In the genomic region with DNA sequence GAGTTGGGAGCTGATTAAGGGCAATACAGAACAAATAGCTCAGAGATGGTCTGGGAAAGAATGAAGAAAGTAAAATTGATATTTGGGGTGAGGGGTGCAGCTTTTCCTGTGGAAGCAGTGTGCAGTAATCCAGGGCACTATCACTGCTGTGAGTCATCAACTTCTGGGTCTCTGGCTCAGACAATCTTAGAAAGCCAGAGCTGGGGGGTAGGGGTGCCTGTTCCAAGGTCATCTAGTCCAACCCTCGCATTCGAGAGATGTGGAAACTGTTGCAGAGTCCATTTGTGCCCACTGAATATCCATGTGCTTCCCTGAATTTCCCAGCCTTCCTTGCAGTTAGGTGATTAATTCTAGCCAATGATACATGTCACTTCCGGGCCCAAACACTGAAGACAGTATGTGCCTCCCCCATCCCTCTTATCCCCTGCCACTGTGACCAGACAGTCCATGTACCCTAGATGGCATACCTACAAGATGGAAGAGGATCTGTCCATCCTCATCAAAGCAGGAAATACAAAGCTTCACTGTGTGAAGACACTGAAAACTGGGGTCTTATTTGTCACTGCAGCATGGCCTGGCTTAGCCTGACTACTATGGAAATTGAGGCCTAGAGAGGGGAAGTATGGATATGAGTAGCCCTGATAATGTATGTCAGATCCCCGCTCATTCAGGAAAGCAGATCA, we compare ENCODE assay signal across 30 cellular contexts. TPM values are rescaled to one million over a fixed set of nuclear protein-coding genes. Genes with fewer than 3 reads are reported as not detected.
DNase-seq lines count a peak whose midpoint lies in the region; ATAC-seq, FAIRE-seq and TF ChIP-seq lines count a peak whose summit lies in the region.
"Had no signal": no experiment of that assay in that cellular context is flagged by ENCODE, and none has a peak within 500 bp of the region (broad histone marks: within the 10 kb centered on the region; RNA-seq: fewer than 3 reads in every experiment).

No MANE protein-coding gene starts in this region.

- H3K4me3 ChIP-seq in GM12878 (no peak overlapping the region), smooth muscle cell (no peak overlapping the region)
- H3K4me3 ChIP-seq: ascending aorta, cardiac muscle cell, GM23248, lung, mucosa of descending colon, PC-9, stomach, thyroid gland, vagina had no signal

- H3K4me2 ChIP-seq in GM12878 (ENCODE audit: control insufficient read depth, insufficient read depth): peak overlapping the region; percentile 9; the same call in 1 of the 2 replicates
- H3K4me2 ChIP-seq in smooth muscle cell: peak overlapping the region; percentile 7
- H3K4me2 ChIP-seq: PC-9 had no signal

- H3K79me2 ChIP-seq in GM12878 (ENCODE audit: control insufficient read depth, insufficient read depth, low read length) (no peaks in the 10 kb centered on the region), smooth muscle cell (ENCODE audit: low read depth) (no peaks in the 10 kb centered on the region)

- TF ChIP-seq EP300 in GM12878 (IDR thresholded peaks at IDR 0.05; ENCODE audit: borderline replicate concordance in 1 of 2, control insufficient read depth in 1 of 2, low read depth in 2 of 2, low read length in 2 of 2): no peak

- WGBS in GM12878 (ENCODE audit: insufficient coverage, insufficient replicate concordance, low lambda C conversion rate, missing lambda C conversion rate): 93% methylated on average over 4 of the region's 4 CpGs
- 60% methylated on average over 4 of the region's 4 CpGs for WGBS in smooth muscle cell (ENCODE audit: low lambda C conversion rate)

- H3K4me1 Mint-ChIP-seq in CD14-positive monocyte: peaks cover 45% of the 10 kb centered on the region

- peaks cover 5% of the 10 kb centered on the region for H3K9me3 ChIP-seq in GM12878 (replicated peaks; ENCODE audit: control insufficient read depth, insufficient read depth, low read length)
- H3K9me3 ChIP-seq in smooth muscle cell (replicated peaks; ENCODE audit: low read depth): no peaks in the 10 kb centered on the region
- H3K9me3 ChIP-seq: ascending aorta, mucosa of descending colon, stomach, thyroid gland, vagina had no signal

- SMC1A ChIA-PET in GM12878 (lab: Charles Lee; ENCODE audit: uncharacterized antibody, unreplicated experiment): interaction anchor here (0.9 to 1.5 kb wide), 2 partner anchors 20 to 34 kb away, joined by 3 read pairs; no protein-coding TSS in a partner anchor

- BruUV-seq in GM12878 (replicated peaks; lab: Mats Ljungman, UMichigan): no TSS peak

- H3K27ac Mint-ChIP-seq in CD14-positive monocyte: peak overlapping the region; percentile 21 to 95 (median 90)
- H3K27ac Mint-ChIP-seq: activated CD4-positive, alpha-beta T cell treated with anti-CD3 and anti-CD28 coated beads for 36 hours; T-helper 2 cell treated with Interferon-gamma antibody and Interleukin-4, amounts not matched to agents 5 μg/mL and 100 μg/mL, for 36 hours had no signal

- H2AFZ ChIP-seq in GM12878 (ENCODE audit: control insufficient read depth, low read depth, low read length) (no peak overlapping the region), smooth muscle cell (ENCODE audit: low read depth) (no peak overlapping the region)
- H2AFZ ChIP-seq: GM23248, PC-9 had no signal

- H3K4me1 ChIP-seq in GM12878 (ENCODE audit: control insufficient read depth, insufficient read depth, low read length): peaks cover 13% of the 10 kb centered on the region
- peaks cover 10% of the 10 kb centered on the region for H3K4me1 ChIP-seq in smooth muscle cell (ENCODE audit: low read depth)

- CTCF ChIA-PET in GM12878 (lab: Yijun Ruan, JAX): interaction anchor here (1.1 kb wide), 1 partner anchor 23 kb away, joined by 3 read pairs; no protein-coding TSS in a partner anchor

- TF ChIP-seq RAD21 in GM12878 (IDR thresholded peaks at IDR 0.05; ENCODE audit: insufficient read depth, low read depth, low read length): no peak

- intact Hi-C loops in CD14-positive monocyte (cut with micrococcal nuclease): loop anchor here (2.0 to 5.0 kb wide), 3 partner anchors 54 to 144 kb away; no protein-coding TSS in a partner anchor
- intact Hi-C loops in GM12878 (cut with micrococcal nuclease; ENCODE audit: unreplicated experiment): loop anchor here (5.0 kb wide), 2 partner anchors 234 to 474 kb away; no protein-coding TSS in a partner anchor

- POLR2A ChIA-PET in GM12878 (lab: Charles Lee): interaction anchor here (0.6 to 0.8 kb wide), 2 partner anchors 10 to 79 kb away, joined by 3 to 7 read pairs; no protein-coding TSS in a partner anchor

- in situ Hi-C loops in GM12878 (cut with MboI): no loop called here

- H3F3A ChIP-seq in smooth muscle cell (ENCODE audit: low read depth): no peaks in the 10 kb centered on the region

- DNase-seq in CD14-positive monocyte (ENCODE audit: low spot score): no peak
- no peak for DNase-seq in HTR-8/SVneo (ENCODE audit: insufficient read length, low spot score)
- no peak for DNase-seq in GM12878 (ENCODE audit: low read depth, low spot score)
- no peak for DNase-seq in smooth muscle cell (lab: John Stamatoyannopoulos, UW; ENCODE audit: unreplicated experiment)
- no peak for DNase-seq in substantia nigra (lab: John Stamatoyannopoulos, UW)
- no peak for DNase-seq in CD1c-positive myeloid dendritic cell (ENCODE audit: extremely low spot score)
- no peak for DNase-seq in SHP77 treated with DMSO at 0.1 percent for 48 hours (lab: John Stamatoyannopoulos, UW)
- DNase-seq: activated CD4-positive, alpha-beta T cell treated with anti-CD3 and anti-CD28 coated beads for 36 hours; activated CD8-positive, alpha-beta memory T cell treated with anti-CD3 and anti-CD28 coated beads for 24 hours; activated effector memory CD4-positive, alpha-beta T cell treated with Interleukin-2 at 50 U/mL for 16 hours; DND-41; effector CD8-positive, alpha-beta T cell; GM23248; left cardiac atrium; mucosa of descending colon; NCI-H1417; NCI-H2029 treated with DMSO at 0.1 percent for 48 hours; NCI-H526; PC-9; stomach; thyroid gland had no signal

- TF ChIP-seq POLR2A in GM12878 (IDR thresholded peaks at IDR 0.05; ENCODE audit: low read depth, low read length): no peak

- no peak for TF ChIP-seq CTCF in CD14-positive monocyte (IDR thresholded peaks at IDR 0.05)
- no peak for TF ChIP-seq CTCF in GM12878 (IDR thresholded peaks at IDR 0.05 in 2 of 3, conservative IDR thresholded peaks at IDR 0.05 in 1 of 3; ENCODE audit: control insufficient read depth in 2 of 3, extremely low read depth in 1 of 3, insufficient read depth in 1 of 3, low read depth in 3 of 3, low read length in 3 of 3)
- TF ChIP-seq CTCF in smooth muscle cell (IDR thresholded peaks at IDR 0.05; ENCODE audit: borderline replicate concordance, insufficient read depth, poor library complexity, severe bottlenecking): no peak

- peak; percentile 84 for FAIRE-seq in HTR-8/SVneo (lab: Jason Lieb, UNC)
- FAIRE-seq in GM12878 (lab: Jason Lieb, UNC): no peak
- FAIRE-seq: colon had no signal

- no peak overlapping the region for H3K9ac ChIP-seq in GM12878 (ENCODE audit: control insufficient read depth, insufficient read depth, low read length)
- H3K9ac ChIP-seq in smooth muscle cell (ENCODE audit: low read depth): no peak overlapping the region
- H3K9ac ChIP-seq: GM23248 had no signal

- H3K27me3 Mint-ChIP-seq in CD14-positive monocyte (ENCODE audit: low read depth in 3 of 3): peaks cover 78 to 84% (median 82%) of the 10 kb centered on the region in 3 donors
- H3K27me3 Mint-ChIP-seq: activated CD4-positive, alpha-beta T cell treated with anti-CD3 and anti-CD28 coated beads for 36 hours had no signal

- H3K36me3 ChIP-seq in GM12878 (ENCODE audit: control insufficient read depth in 2 of 2, insufficient read depth in 2 of 2, low read length in 1 of 2): no peaks in the 10 kb centered on the region
- no peaks in the 10 kb centered on the region for H3K36me3 ChIP-seq in smooth muscle cell (ENCODE audit: low read depth)
- H3K36me3 ChIP-seq: ascending aorta, cardiac muscle cell, stomach, thyroid gland, vagina had no signal

- peak overlapping the region in 1 of 2 donors; percentile 78 for H3K4me3 Mint-ChIP-seq in CD14-positive monocyte
- H3K4me3 Mint-ChIP-seq: activated CD4-positive, alpha-beta T cell treated with anti-CD3 and anti-CD28 coated beads for 36 hours; nephron; T-helper 2 cell treated with Interferon-gamma antibody and Interleukin-4, amounts not matched to agents 5 μg/mL and 100 μg/mL, for 36 hours had no signal

- peaks cover 3 to 20% (median 10%) of the 10 kb centered on the region in 7 donors for H3K9me3 Mint-ChIP-seq in CD14-positive monocyte

- H3K36me3 Mint-ChIP-seq in CD14-positive monocyte: peaks cover 10 to 23% of the 10 kb centered on the region in 2 donors

- RAD21 ChIA-PET in GM12878 (lab: Charles Lee; ENCODE audit: unreplicated experiment): interaction anchor here (1.4 kb wide), 1 partner anchor 8 kb away, joined by 3 read pairs; no protein-coding TSS in a partner anchor

- H3K27me3 ChIP-seq in GM12878 (replicated peaks in 1 of 2; ENCODE audit: control insufficient read depth in 2 of 2, insufficient read depth in 2 of 2, low read length in 1 of 2): no peaks in the 10 kb centered on the region
- no peaks in the 10 kb centered on the region for H3K27me3 ChIP-seq in smooth muscle cell (ENCODE audit: low read depth)
- H3K27me3 ChIP-seq: ascending aorta, cardiac muscle cell, stomach, thyroid gland, vagina had no signal

- H3K27ac ChIP-seq in GM12878 (ENCODE audit: control insufficient read depth, insufficient read depth): no peak overlapping the region
- no peak overlapping the region for H3K27ac ChIP-seq in smooth muscle cell (ENCODE audit: low read depth)
- H3K27ac ChIP-seq in substantia nigra (ENCODE audit: low read depth, low read length, poor library complexity, severe bottlenecking): no peak overlapping the region
- H3K27ac ChIP-seq: ascending aorta, C4-2B, cardiac muscle cell, epithelial cell of prostate, GM23248, PC-9, stomach, thyroid gland, vagina had no signal

- no peaks in the 10 kb centered on the region for H4K20me1 ChIP-seq in GM12878 (ENCODE audit: control insufficient read depth, insufficient read depth)
- no peaks in the 10 kb centered on the region for H4K20me1 ChIP-seq in smooth muscle cell (ENCODE audit: low read depth)

- no peak for ATAC-seq in GM12878
- ATAC-seq: activated CD4-positive, alpha-beta T cell treated with anti-CD3 and anti-CD28 coated beads for 36 hours had no signal

RNA-seq across cellular contexts. Expression of a gene that starts 51.9 kb away (rescaled TPM):
- 100 to 1,000 TPM; 151 to 185 TPM for polyA plus RNA-seq in CD14-positive monocyte
- total RNA-seq in GM12878 (2013; cell fraction: nucleolus; rRNA removed): 120 and 134 TPM in 2 replicates
- total RNA-seq in GM12878 (2014; rRNA removed): 27.9 and 31.3 TPM in 2 replicates
- 27.0 and 28.3 TPM in 2 replicates for total RNA-seq in GM12878 (2014; rRNA removed; fragmentation: Illumina TruSeq; extraction: Trizol)
- 166 and 184 TPM in 2 replicates for total RNA-seq in GM12878 (2021)
- polyA plus RNA-seq in GM12878 (2011; ENCODE audit: low read depth): 21.7 TPM
- 47.4 and 53.5 TPM in 2 replicates for polyA plus RNA-seq in GM12878 (2011; rRNA removed)
- polyA plus RNA-seq in GM12878 (2011; cell fraction: cytosol; rRNA removed): 143 and 162 TPM in 2 replicates
- 173 and 272 TPM in 2 replicates for polyA plus RNA-seq in GM12878 (2011; cell fraction: nucleus; rRNA removed)
- 67.3 and 98.4 TPM in 2 replicates for polyA plus RNA-seq in GM12878 (2012)
- polyA plus RNA-seq in GM12878 (2014; fragmentation: Illumina TruSeq; extraction: Trizol): 69.3 and 78.7 TPM in 2 replicates
- 10 to 100 TPM; 22.0 to 22.6 TPM for polyA plus RNA-seq in GM12878 (2014; fragmentation: Nextera tagmentation; extraction: Ambion mirVana)
- polyA plus RNA-seq in GM12878 (2014; rRNA removed): 96.1 and 121 TPM in 2 replicates
- 100 to 1,000 TPM; 119 to 138 TPM for polyA plus RNA-seq in GM12878 (2016; fragmentation: Nextera tagmentation; extraction: Ambion mirVana)
- polyA minus RNA-seq in GM12878 (2011; rRNA and poly(A)+ RNA removed): 29.0 and 48.5 TPM in 2 replicates
- polyA minus RNA-seq in GM12878 (2011; cell fraction: cytosol; rRNA and poly(A)+ RNA removed): 183 and 200 TPM in 2 replicates
- 63.3 and 109 TPM in 2 replicates for polyA minus RNA-seq in GM12878 (2011; cell fraction: nucleus; rRNA and poly(A)+ RNA removed)
- 133 and 166 TPM in 2 replicates for total RNA-seq in smooth muscle cell
- 418 and 450 TPM in 2 replicates for polyA plus RNA-seq in smooth muscle cell
